In genomic region chr6:53312355-53312754, GRCh38 we compare ENCODE assay signal across 13 cellular contexts. TPM values are rescaled to one million over a fixed set of nuclear protein-coding genes. Genes with fewer than 3 reads are reported as not detected.
A peak's percentile ranks its signal among the peaks of the same experiment; 100 is the strongest.
DNase-seq lines count a peak whose midpoint lies in the region; ATAC-seq and TF ChIP-seq lines count a peak whose summit lies in the region.
"Had no signal": no experiment of that assay in that cellular context is flagged by ENCODE, and none has a peak within 500 bp of the region (broad histone marks: within the 10 kb centered on the region; RNA-seq: fewer than 3 reads in every experiment).

No MANE protein-coding gene starts in this region.

- no peak overlapping the region for H4K8ac ChIP-seq in mesenchymal stem cell (ENCODE audit: low read length)

- H3K27ac Mint-ChIP-seq in activated CD4-positive, alpha-beta T cell treated with anti-CD3 and anti-CD28 coated beads, Interleukin-2, amount 10 ng/mL, durations not matched to agents 24 days and 14 days: peak overlapping the region; percentile 2
- peak overlapping the region; percentile 84 for H3K27ac Mint-ChIP-seq in T-helper 17 cell

- no peak overlapping the region for H2BK15ac ChIP-seq in mesenchymal stem cell (ENCODE audit: low read depth, poor library complexity, severe bottlenecking)

- no peak overlapping the region for H2BK5ac ChIP-seq in mesenchymal stem cell (ENCODE audit: low read depth, low read length, poor library complexity, severe bottlenecking)

- no peaks in the 10 kb centered on the region for H3K27me3 ChIP-seq in neutrophil
- H3K27me3 ChIP-seq in mesenchymal stem cell (ENCODE audit: control insufficient read depth in 1 of 2, insufficient read depth in 1 of 2, low read length in 2 of 2): no peaks in the 10 kb centered on the region

- no peak overlapping the region for H2BK120ac ChIP-seq in mesenchymal stem cell (ENCODE audit: low read depth, low read length)

- H3K9ac ChIP-seq in mesenchymal stem cell (ENCODE audit: low read length): no peak overlapping the region

- no peak for TF ChIP-seq CTCF in neutrophil (IDR thresholded peaks at IDR 0.05)

- H3K27ac ChIP-seq in neutrophil: peak overlapping the region; percentile 89
- no peak overlapping the region for H3K27ac ChIP-seq in mesenchymal stem cell (ENCODE audit: low read length, poor library complexity, severe bottlenecking)
- H3K27ac ChIP-seq: VCaP had no signal

- 80% methylated on average over 2 of the region's 2 CpGs for WGBS in mesenchymal stem cell

- no peaks in the 10 kb centered on the region for H3K27me3 Mint-ChIP-seq in activated CD4-positive, alpha-beta T cell treated with anti-CD3 and anti-CD28 coated beads, Interleukin-2, amount 10 ng/mL, durations not matched to agents 24 days and 14 days
- no peaks in the 10 kb centered on the region for H3K27me3 Mint-ChIP-seq in T-helper 17 cell

- no peak overlapping the region for H2AK5ac ChIP-seq in mesenchymal stem cell (ENCODE audit: low read length, severe bottlenecking)

- H4K91ac ChIP-seq in mesenchymal stem cell (ENCODE audit: low read length): no peak overlapping the region

- no peak overlapping the region for H3K23ac ChIP-seq in mesenchymal stem cell (ENCODE audit: low read length in 2 of 2)

- H3K36me3 Mint-ChIP-seq in activated CD4-positive, alpha-beta T cell treated with anti-CD3 and anti-CD28 coated beads, Interleukin-2, amount 10 ng/mL, durations not matched to agents 24 days and 14 days (ENCODE audit: low read depth): peaks cover 14% of the 10 kb centered on the region
- H3K36me3 Mint-ChIP-seq in T-helper 17 cell (ENCODE audit: low read depth): peaks cover 1% of the 10 kb centered on the region

- H3K4me2 ChIP-seq in mesenchymal stem cell (ENCODE audit: low read length, poor library complexity, severe bottlenecking): no peak overlapping the region

- H3K9me3 Mint-ChIP-seq in activated CD4-positive, alpha-beta T cell treated with anti-CD3 and anti-CD28 coated beads, Interleukin-2, amount 10 ng/mL, durations not matched to agents 24 days and 14 days: no peaks in the 10 kb centered on the region

- H2BK12ac ChIP-seq in mesenchymal stem cell (ENCODE audit: low read length in 2 of 2): no peak overlapping the region

- H3K4ac ChIP-seq in mesenchymal stem cell (ENCODE audit: low read depth in 1 of 2, low read length in 2 of 2): no peak overlapping the region

- H3K4me1 ChIP-seq in neutrophil (ENCODE audit: control insufficient read depth in 1 of 2, insufficient read depth in 1 of 2, low read depth in 1 of 2, low read length in 1 of 2) (peaks cover 52 to 65% of the 10 kb centered on the region in 2 experiments), mesenchymal stem cell (ENCODE audit: control insufficient read depth, insufficient read depth, low read depth, low read length) (peaks cover 6% of the 10 kb centered on the region)

- ATAC-seq in HG02938 (IDR thresholded peaks at IDR 0.05; ENCODE audit: unreplicated experiment) (peak; percentile 48), T-helper 17 cell (peak; percentile 27)

- H2AFZ ChIP-seq in mesenchymal stem cell (ENCODE audit: low read depth, low read length): no peak overlapping the region

- peaks cover 17% of the 10 kb centered on the region for H3K79me1 ChIP-seq in mesenchymal stem cell (replicated peaks; ENCODE audit: low read length, poor library complexity, severe bottlenecking)

- DNase-seq in activated CD4-positive, alpha-beta T cell treated with anti-CD3 and anti-CD28 coated beads, Interleukin-2, amount 10 ng/mL, durations not matched to agents 24 days and 14 days: no peak
- no peak for DNase-seq in activated CD4-positive, alpha-beta T cell treated with anti-CD3 and anti-CD28 coated beads, Interleukin-2, amount 50 U/mL, for 1 hour
- no peak for DNase-seq in T-helper 17 cell
- no peak for DNase-seq in SHP77 treated with DMSO at 0.1 percent for 48 hours (lab: John Stamatoyannopoulos, UW)
- DNase-seq in mesenchymal stem cell: no peak
- no peak for DNase-seq in NCI-H1417 (lab: John Stamatoyannopoulos, UW)
- DNase-seq: ACHN, MM.1S, NCI-H82 had no signal

- H3K14ac ChIP-seq in mesenchymal stem cell (ENCODE audit: low read length in 2 of 2): no peak overlapping the region

- H3K4me1 Mint-ChIP-seq in activated CD4-positive, alpha-beta T cell treated with anti-CD3 and anti-CD28 coated beads, Interleukin-2, amount 10 ng/mL, durations not matched to agents 24 days and 14 days: peaks cover 74% of the 10 kb centered on the region
- H3K4me1 Mint-ChIP-seq in T-helper 17 cell: peaks cover 78% of the 10 kb centered on the region

- H3K36me3 ChIP-seq in neutrophil: no peaks in the 10 kb centered on the region
- H3K36me3 ChIP-seq in mesenchymal stem cell (ENCODE audit: control insufficient read depth in 1 of 2, insufficient read depth in 2 of 2, low read depth in 1 of 2, low read length in 2 of 2): no peaks in the 10 kb centered on the region

- H3K9me3 ChIP-seq in T-helper 17 cell (ENCODE audit: control insufficient read depth, low read length, poor library complexity, severe bottlenecking) (no peaks in the 10 kb centered on the region), neutrophil (no peaks in the 10 kb centered on the region), mesenchymal stem cell (ENCODE audit: control insufficient read depth, low read length) (no peaks in the 10 kb centered on the region)

- intact Hi-C loops in activated CD4-positive, alpha-beta T cell treated with anti-CD3 and anti-CD28 coated beads, Interleukin-2, amount 10 ng/mL, durations not matched to agents 24 days and 14 days (cut with micrococcal nuclease): no loop called here

- H3K4me3 Mint-ChIP-seq in activated CD4-positive, alpha-beta T cell treated with anti-CD3 and anti-CD28 coated beads, Interleukin-2, amount 10 ng/mL, durations not matched to agents 24 days and 14 days: no peak overlapping the region
- peak overlapping the region; percentile 74 for H3K4me3 Mint-ChIP-seq in T-helper 17 cell

- no peak overlapping the region for H3K18ac ChIP-seq in mesenchymal stem cell (ENCODE audit: low read depth in 1 of 2, low read length in 2 of 2)

- no peak overlapping the region for H3K4me3 ChIP-seq in neutrophil (ENCODE audit: low read depth in 1 of 2, low read length in 1 of 2)
- no peak overlapping the region for H3K4me3 ChIP-seq in mesenchymal stem cell (ENCODE audit: insufficient read depth in 1 of 2, low read depth in 1 of 2, low read length in 2 of 2)
- H3K4me3 ChIP-seq: skin epidermis had no signal

RNA-seq across cellular contexts. Expression of gene ELOVL5, which starts 36.4 kb away (rescaled TPM):
- 122 and 126 TPM in 2 replicates for total RNA-seq in activated CD4-positive, alpha-beta T cell treated with anti-CD3 and anti-CD28 coated beads, Interleukin-2, amount 10 ng/mL, durations not matched to agents 24 days and 14 days
- 100 to 1,000 TPM; 121 to 147 TPM for total RNA-seq in T-helper 17 cell
- 112 TPM for polyA plus RNA-seq in mesenchymal stem cell (2013, experiment 1 of 2)
- polyA plus RNA-seq in mesenchymal stem cell (2013, experiment 2 of 2): 114 TPM
